8 cellular contexts compared by ENCODE assay signal in genomic region chr11:118792642-118793124, GRCh38. TPM values are rescaled to one million over a fixed set of nuclear protein-coding genes. Genes with fewer than 3 reads are reported as not detected.
DNase-seq lines count a peak whose midpoint lies in the region; ATAC-seq, FAIRE-seq and TF ChIP-seq lines count a peak whose summit lies in the region.

No MANE protein-coding gene starts in this region.

- POLR2A ChIA-PET in K562 (lab: Yijun Ruan, JAX): interaction anchor here (0.6 to 2.4 kb wide), 11 partner anchors 9 to 772 kb away, joined by 3 to 25 read pairs (median 3); partner anchors contain the start of gene CXCR5

- H3K27ac ChIP-seq in K562 (ENCODE audit: extremely low read depth, low read depth, low read length) (peak overlapping the region; percentile 96; the same call in 2 of the 3 replicates), rectal smooth muscle tissue (ENCODE audit: low read depth, low read length) (peak overlapping the region; percentile 98)

- peak overlapping the region; percentile 81 for H3K4me2 ChIP-seq in K562 (ENCODE audit: insufficient read depth, low read length)

- peak; percentile 28; the same call in 1 of the 2 replicates for TF ChIP-seq EP300 in K562 (IDR thresholded peaks at IDR 0.05; ENCODE audit: low read length)

- TF ChIP-seq POLR2A in K562 (conservative IDR thresholded peaks at IDR 0.05): peak; percentile 78

- ATAC-seq in GM21529 (IDR thresholded peaks at IDR 0.05; ENCODE audit: unreplicated experiment) (peak; percentile 72), K562 (peak; percentile 58)

- H3K9me3 ChIP-seq in K562 (replicated peaks; ENCODE audit: control insufficient read depth, insufficient read depth, low read depth, low read length): no peaks in the 10 kb centered on the region

- TF ChIP-seq CTCF in K562 (IDR thresholded peaks at IDR 0.05 in 2 of 3, conservative IDR thresholded peaks at IDR 0.05 in 1 of 3; ENCODE audit: insufficient read depth in 2 of 3, low read depth in 1 of 3, low read length in 3 of 3): no peak

- FAIRE-seq in K562 (lab: Jason Lieb, UNC): peak; percentile 86

- BruUV-seq in K562 (replicated peaks; lab: Mats Ljungman, UMichigan): TSS peak; percentile 67

- peak overlapping the region in 1 of 2 experiments; percentile 86; a peak in 2 of 4 replicates for H3K9ac ChIP-seq in K562 (ENCODE audit: insufficient read depth in 1 of 2, low read depth in 2 of 2, low read length in 2 of 2)
- peak overlapping the region; percentile 98 for H3K9ac ChIP-seq in rectal smooth muscle tissue (ENCODE audit: low read length)

- H3K36me3 ChIP-seq in K562 (ENCODE audit: control insufficient read depth, insufficient read depth, low read length) (peaks cover 3% of the 10 kb centered on the region; the same call in 1 of the 3 replicates), rectal smooth muscle tissue (ENCODE audit: control insufficient read depth, insufficient read depth, low read length) (no peaks in the 10 kb centered on the region)

- DNase-seq in EL (peak; percentile 91), KG1 (lab: John Stamatoyannopoulos, UW) (peak; percentile 85), T-helper 22 cell (ENCODE audit: low read depth) (peak; percentile 59), K562 (ENCODE audit: extremely low read depth in 1 of 4, low spot score in 3 of 4) (peak; percentile 63 to 92 (median 78)), hippocampal formation (lab: John Stamatoyannopoulos, UW) (peak; percentile 54 to 84), NCI-H1092 treated with DMSO at 0.1 percent for 48 hours (lab: John Stamatoyannopoulos, UW) (no peak)

- 27% methylated on average over 7 of the region's 7 CpGs for WGBS in K562 (ENCODE audit: insufficient coverage, low coverage, missing lambda C conversion rate)

- no peaks in the 10 kb centered on the region for H3K9me1 ChIP-seq in K562 (ENCODE audit: control insufficient read depth, insufficient read depth, low read length)

- peaks cover 47% of the 10 kb centered on the region for H3K79me2 ChIP-seq in K562 (ENCODE audit: control insufficient read depth, insufficient read depth, low read length)

- H2AFZ ChIP-seq in K562 (ENCODE audit: low read depth, low read length): peak overlapping the region; percentile 78

- CTCF ChIA-PET in K562 (lab: Yijun Ruan, JAX; ENCODE audit: low intra/inter-chr PET ratio): no interaction called here

- H3K4me1 ChIP-seq in K562 (replicated peaks in 1 of 2; ENCODE audit: control insufficient read depth in 2 of 2, insufficient read depth in 2 of 2, low read length in 2 of 2) (peaks cover 3 to 18% of the 10 kb centered on the region in 2 experiments; a peak in 3 of 5 replicates), rectal smooth muscle tissue (ENCODE audit: control insufficient read depth, insufficient read depth, low read length) (peaks cover 3% of the 10 kb centered on the region)

- H3K27me3 ChIP-seq in K562 (ENCODE audit: control insufficient read depth in 2 of 2, insufficient read depth in 2 of 2, low read length in 2 of 2) (no peaks in the 10 kb centered on the region), rectal smooth muscle tissue (ENCODE audit: control insufficient read depth, insufficient read depth, low read length) (no peaks in the 10 kb centered on the region)

- H3K4me3 ChIP-seq in K562 (peak overlapping the region; percentile 90; the same call in 1 of the 2 replicates), rectal smooth muscle tissue (ENCODE audit: low read length) (peak overlapping the region; percentile 94)

- in situ Hi-C loops in K562 (cut with MboI): no loop called here

- intact Hi-C loops in K562 (cut with micrococcal nuclease): no loop called here

- peaks cover 3% of the 10 kb centered on the region; the same call in 1 of the 2 replicates for H4K20me1 ChIP-seq in K562 (replicated peaks; ENCODE audit: control insufficient read depth, insufficient read depth, low read length)

- TF ChIP-seq RAD21 in K562 (CRISPR knock-in tag; conservative IDR thresholded peaks at IDR 0.05 in 1 of 2, IDR thresholded peaks at IDR 0.05 in 1 of 2): no peak

TF ChIP-seq in K562, 482 proteins besides CTCF, POLR2A, EP300 and RAD21 (continues in another document):
- TF ChIP-seq, protein P1, sequence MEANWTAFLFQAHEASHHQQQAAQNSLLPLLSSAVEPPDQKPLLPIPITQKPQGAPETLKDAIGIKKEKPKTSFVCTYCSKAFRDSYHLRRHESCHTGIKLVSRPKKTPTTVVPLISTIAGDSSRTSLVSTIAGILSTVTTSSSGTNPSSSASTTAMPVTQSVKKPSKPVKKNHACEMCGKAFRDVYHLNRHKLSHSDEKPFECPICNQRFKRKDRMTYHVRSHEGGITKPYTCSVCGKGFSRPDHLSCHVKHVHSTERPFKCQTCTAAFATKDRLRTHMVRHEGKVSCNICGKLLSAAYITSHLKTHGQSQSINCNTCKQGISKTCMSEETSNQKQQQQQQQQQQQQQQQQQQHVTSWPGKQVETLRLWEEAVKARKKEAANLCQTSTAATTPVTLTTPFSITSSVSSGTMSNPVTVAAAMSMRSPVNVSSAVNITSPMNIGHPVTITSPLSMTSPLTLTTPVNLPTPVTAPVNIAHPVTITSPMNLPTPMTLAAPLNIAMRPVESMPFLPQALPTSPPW (CRISPR knock-in tag; IDR thresholded peaks at IDR 0.05): peak; percentile 38; the same call in 1 of the 2 replicates
- TF ChIP-seq KDM5B (IDR thresholded peaks at IDR 0.05; ENCODE audit: insufficient replicate concordance, low read depth, low read length) (peak; percentile 34), SRSF1 (IDR thresholded peaks at IDR 0.05; ENCODE audit: low read depth, low read length) (no peak), POLR2B (IDR thresholded peaks at IDR 0.05; ENCODE audit: low read depth, partially characterized antibody) (peak; percentile 66), ELF1 (tag; IDR thresholded peaks at IDR 0.05) (peak; percentile 36; the same call in 1 of the 2 replicates), NFYB (IDR thresholded peaks at IDR 0.05; ENCODE audit: extremely low read depth, insufficient read length) (peak; percentile 46), ATF1 (CRISPR knock-in tag; IDR thresholded peaks at IDR 0.05) (no peak), ATF1 (tag; IDR thresholded peaks at IDR 0.05) (peak; percentile 42), HBP1 (CRISPR knock-in tag; IDR thresholded peaks at IDR 0.05) (no peak), NR2C1 (IDR thresholded peaks at IDR 0.05) (peak; percentile 93), NR2C1 (tag; IDR thresholded peaks at IDR 0.05) (peak; percentile 94), TAF1 (IDR thresholded peaks at IDR 0.05; ENCODE audit: control insufficient read depth, extremely low read depth, insufficient read depth, low read length, severe bottlenecking) (peak; percentile 19), ELF4 (CRISPR knock-in tag; IDR thresholded peaks at IDR 0.05) (peak; percentile 29; the same call in 1 of the 2 replicates)
- TF ChIP-seq, protein P2, sequence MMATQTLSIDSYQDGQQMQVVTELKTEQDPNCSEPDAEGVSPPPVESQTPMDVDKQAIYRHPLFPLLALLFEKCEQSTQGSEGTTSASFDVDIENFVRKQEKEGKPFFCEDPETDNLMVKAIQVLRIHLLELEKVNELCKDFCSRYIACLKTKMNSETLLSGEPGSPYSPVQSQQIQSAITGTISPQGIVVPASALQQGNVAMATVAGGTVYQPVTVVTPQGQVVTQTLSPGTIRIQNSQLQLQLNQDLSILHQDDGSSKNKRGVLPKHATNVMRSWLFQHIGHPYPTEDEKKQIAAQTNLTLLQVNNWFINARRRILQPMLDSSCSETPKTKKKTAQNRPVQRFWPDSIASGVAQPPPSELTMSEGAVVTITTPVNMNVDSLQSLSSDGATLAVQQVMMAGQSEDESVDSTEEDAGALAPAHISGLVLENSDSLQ (IDR thresholded peaks at IDR 0.05): peak; percentile 46

RNA-seq across cellular contexts. Expression of gene DDX6, which starts 1.7 kb away (rescaled TPM):
- total RNA-seq in K562 (2011; cell fraction: chromatin; rRNA removed; ENCODE audit: low replicate concordance): 109 and 203 TPM in 2 replicates
- 59.6 and 63.2 TPM in 2 replicates for total RNA-seq in K562 (2011; cell fraction: nucleolus; rRNA removed)
- 92.8 and 138 TPM in 2 replicates for total RNA-seq in K562 (2011; cell fraction: nucleoplasm; rRNA removed)
- 37.5 and 37.7 TPM in 2 replicates for total RNA-seq in K562 (2014; rRNA removed)
- 76.6 and 85.4 TPM in 2 replicates for total RNA-seq in K562 (2014; rRNA removed; fragmentation: Illumina TruSeq; extraction: Trizol)
- 56.8 and 62.6 TPM in 2 replicates for total RNA-seq in K562 (2015; rRNA removed; fragmentation: Illumina TruSeq; extraction: Trizol)
- 87.9 and 102 TPM in 2 replicates for total RNA-seq in K562 (2021)
- polyA plus RNA-seq in K562 (2011; rRNA removed): 55.3 and 65.6 TPM in 2 replicates
- 12.6 and 25.4 TPM in 2 replicates for polyA plus RNA-seq in K562 (2011; cell fraction: cytosol; rRNA removed)
- polyA plus RNA-seq in K562 (2011; cell fraction: nucleus; rRNA removed): 16.3 and 23.1 TPM in 2 replicates
- 25.0 and 35.6 TPM in 2 replicates for polyA plus RNA-seq in K562 (2012)
- 54.3 and 58.2 TPM in 2 replicates for polyA plus RNA-seq in K562 (2014; fragmentation: Illumina TruSeq; extraction: Trizol)
- 10 to 100 TPM in 1 of 2 experiments, 1 to 10 TPM in 1; 10.0 to 15.5 TPM for polyA plus RNA-seq in K562 (2014; fragmentation: Nextera tagmentation; extraction: Ambion mirVana)
- polyA plus RNA-seq in K562 (2014; rRNA removed): 24.6 and 27.4 TPM in 2 replicates
- 261 and 264 TPM in 2 replicates for polyA minus RNA-seq in K562 (2011; rRNA and poly(A)+ RNA removed)
- 49.8 and 75.0 TPM in 2 replicates for polyA minus RNA-seq in K562 (2011; cell fraction: cytosol; rRNA and poly(A)+ RNA removed)
- polyA minus RNA-seq in K562 (2011; cell fraction: nucleus; rRNA and poly(A)+ RNA removed): 30.6 and 61.4 TPM in 2 replicates
